Comparison of ENCODE assay signal across 29 cellular contexts in the genomic region with DNA sequence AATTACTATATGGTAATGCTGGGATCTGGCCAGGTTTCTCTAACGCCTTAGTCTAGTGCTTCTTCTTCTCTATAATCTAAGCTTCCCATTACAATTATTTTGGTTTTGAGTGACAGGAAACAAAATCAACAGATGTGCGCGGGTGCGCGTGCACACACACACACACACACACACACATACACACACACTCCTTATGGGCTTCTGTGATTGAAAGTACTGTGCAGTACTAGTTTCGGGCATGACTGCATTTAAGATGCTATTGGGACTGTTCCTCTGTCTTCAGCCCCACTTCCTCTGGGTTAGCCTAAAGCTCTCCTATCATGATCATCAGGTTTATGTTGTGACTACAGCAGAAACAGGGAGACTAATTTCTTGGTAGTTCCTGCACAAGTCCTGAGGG. TPM values are rescaled to one million over a fixed set of nuclear protein-coding genes. Genes with fewer than 3 reads are reported as not detected.
DNase-seq lines count a peak whose midpoint lies in the region; ATAC-seq, FAIRE-seq and TF ChIP-seq lines count a peak whose summit lies in the region.
"Had no signal": no experiment of that assay in that cellular context is flagged by ENCODE, and none has a peak within 500 bp of the region (broad histone marks: within the 10 kb centered on the region; RNA-seq: fewer than 3 reads in every experiment).

No MANE protein-coding gene starts in this region.

- no peak for TF ChIP-seq CTCF in GM12865 (IDR thresholded peaks at IDR 0.05; ENCODE audit: insufficient read depth, low read depth, low read length, missing control alignments)
- TF ChIP-seq CTCF in activated CD8-positive, alpha-beta T cell treated with anti-CD3 and anti-CD28 coated beads for 36 hours (IDR thresholded peaks at IDR 0.05), result no peak
- no peak for TF ChIP-seq CTCF in D721Med (IDR thresholded peaks at IDR 0.05; ENCODE audit: insufficient read depth, missing control alignments)

- H3K4me3 Mint-ChIP-seq in activated CD8-positive, alpha-beta T cell treated with anti-CD3 and anti-CD28 coated beads for 36 hours, result no peak overlapping the region
- H3K4me3 Mint-ChIP-seq in activated CD4-positive, alpha-beta T cell treated with anti-CD3 and anti-CD28 coated beads, Interleukin-2, amount 10 ng/mL, durations not matched to agents 7 days and 5 days, result no peak overlapping the region
- H3K4me3 Mint-ChIP-seq: CD14-positive monocyte had no signal

- no peak for FAIRE-seq in D721Med (lab: Jason Lieb, UNC)
- FAIRE-seq: endometrium, pancreas had no signal

- ATAC-seq in GM18909 (IDR thresholded peaks at IDR 0.05; ENCODE audit: poor library complexity, unreplicated experiment), result peak; percentile 62
- ATAC-seq in GM21717 (IDR thresholded peaks at IDR 0.05; ENCODE audit: unreplicated experiment), result peak; percentile 59
- ATAC-seq in HG03066 (IDR thresholded peaks at IDR 0.05; ENCODE audit: low read depth, unreplicated experiment), result peak; percentile 69
- no peak for ATAC-seq in activated CD8-positive, alpha-beta T cell treated with anti-CD3 and anti-CD28 coated beads for 36 hours
- ATAC-seq: left cardiac atrium, pancreas had no signal

- CTCF ChIA-PET in activated CD8-positive, alpha-beta T cell treated with anti-CD3 and anti-CD28 coated beads for 36 hours (lab: Charles Lee), result interaction anchor here (1.4 kb wide), 1 partner anchor 12 kb away, joined by 4 read pairs; no protein-coding TSS in a partner anchor
- CTCF ChIA-PET in activated CD4-positive, alpha-beta T cell treated with anti-CD3 and anti-CD28 coated beads, Interleukin-2, amount 10 ng/mL, durations not matched to agents 7 days and 5 days (lab: Charles Lee), result no interaction called here

- POLR2A ChIA-PET in activated CD8-positive, alpha-beta T cell treated with anti-CD3 and anti-CD28 coated beads for 36 hours (lab: Charles Lee), result no interaction called here
- POLR2A ChIA-PET in activated CD4-positive, alpha-beta T cell treated with anti-CD3 and anti-CD28 coated beads, Interleukin-2, amount 10 ng/mL, durations not matched to agents 7 days and 5 days (lab: Charles Lee), result no interaction called here

- peaks cover 1% of the 10 kb centered on the region for H3K27me3 Mint-ChIP-seq in activated CD8-positive, alpha-beta T cell treated with anti-CD3 and anti-CD28 coated beads for 36 hours
- H3K27me3 Mint-ChIP-seq in activated CD4-positive, alpha-beta T cell treated with anti-CD3 and anti-CD28 coated beads, Interleukin-2, amount 10 ng/mL, durations not matched to agents 7 days and 5 days, result peaks cover 7% of the 10 kb centered on the region

- H3K36me3 Mint-ChIP-seq in activated CD8-positive, alpha-beta T cell treated with anti-CD3 and anti-CD28 coated beads for 36 hours (ENCODE audit: low read depth), result no peaks in the 10 kb centered on the region
- H3K36me3 Mint-ChIP-seq in activated CD4-positive, alpha-beta T cell treated with anti-CD3 and anti-CD28 coated beads, Interleukin-2, amount 10 ng/mL, durations not matched to agents 7 days and 5 days (ENCODE audit: low read depth), result no peaks in the 10 kb centered on the region
- H3K36me3 Mint-ChIP-seq: CD14-positive monocyte had no signal

- intact Hi-C loops in activated CD8-positive, alpha-beta T cell treated with anti-CD3 and anti-CD28 coated beads for 36 hours (cut with micrococcal nuclease), result no loop called here

- H3K27ac Mint-ChIP-seq in activated CD8-positive, alpha-beta T cell treated with anti-CD3 and anti-CD28 coated beads for 36 hours, result no peak overlapping the region
- H3K27ac Mint-ChIP-seq in activated CD4-positive, alpha-beta T cell treated with anti-CD3 and anti-CD28 coated beads, Interleukin-2, amount 10 ng/mL, durations not matched to agents 7 days and 5 days, result no peak overlapping the region
- H3K27ac Mint-ChIP-seq: CD14-positive monocyte had no signal

- no peak overlapping the region for H3K4me3 ChIP-seq in GM12865 (ENCODE audit: low read depth, low read length)
- H3K4me3 ChIP-seq: esophagus squamous epithelium, HAP-1, hepatocyte, pancreas, smooth muscle cell, tibial artery had no signal

- no peaks in the 10 kb centered on the region for H3K4me1 Mint-ChIP-seq in activated CD8-positive, alpha-beta T cell treated with anti-CD3 and anti-CD28 coated beads for 36 hours (ENCODE audit: low read depth)
- H3K4me1 Mint-ChIP-seq in activated CD4-positive, alpha-beta T cell treated with anti-CD3 and anti-CD28 coated beads, Interleukin-2, amount 10 ng/mL, durations not matched to agents 7 days and 5 days, result no peaks in the 10 kb centered on the region
- H3K4me1 Mint-ChIP-seq: CD14-positive monocyte had no signal

- no peaks in the 10 kb centered on the region for H3K9me3 Mint-ChIP-seq in activated CD8-positive, alpha-beta T cell treated with anti-CD3 and anti-CD28 coated beads for 36 hours
- H3K9me3 Mint-ChIP-seq in activated CD4-positive, alpha-beta T cell treated with anti-CD3 and anti-CD28 coated beads, Interleukin-2, amount 10 ng/mL, durations not matched to agents 7 days and 5 days, result no peaks in the 10 kb centered on the region
- H3K9me3 Mint-ChIP-seq: CD14-positive monocyte had no signal

- peak; percentile 27 for DNase-seq in GM12865 (ENCODE audit: low read depth)
- no peak for DNase-seq in activated gamma-delta T cell treated with Interleukin-2 at 50 U/mL for 16 hours
- DNase-seq in activated CD8-positive, alpha-beta T cell treated with anti-CD3 and anti-CD28 coated beads for 36 hours, result no peak
- no peak for DNase-seq in D721Med (ENCODE audit: insufficient read length, low spot score)
- no peak for DNase-seq in activated CD4-positive, alpha-beta T cell treated with anti-CD3 and anti-CD28 coated beads, Interleukin-2, amount 10 ng/mL, durations not matched to agents 7 days and 5 days
- DNase-seq: activated CD4-positive, alpha-beta T cell treated with anti-CD3 and anti-CD28 coated beads for 1 hour; activated effector memory CD4-positive, alpha-beta T cell treated with anti-CD3 and anti-CD28 coated beads, Interleukin-2, amount 50 U/mL, for 16 hours; activated T-cell treated with anti-CD3 and anti-CD28 coated beads for 4 hours; central memory CD4-positive, alpha-beta T cell; dermis blood vessel endothelial cell; DND-41; esophagus squamous epithelium; foreskin melanocyte; Karpas-422; left cardiac atrium; NCI-H446 treated with DMSO at 0.1 percent for 48 hours; pancreas; retina; stimulated activated CD4-positive, alpha-beta T cell treated with anti-CD3 and anti-CD28 coated beads, Interleukin-1b, Interleukin-23, amount 100 ng/mL, for 48 hours; stimulated activated CD8-positive, alpha-beta memory T cell treated with anti-CD3 and anti-CD28 coated beads, Interleukin-4, amount 100 ng/mL, for 48 hours; tibial artery had no signal

RNA-seq across cellular contexts. Expression of a gene that starts 32.2 kb away (rescaled TPM):
- under 1 TPM in 1 of 2 experiments, not detected in 1; 0.78 TPM for total RNA-seq in activated CD8-positive, alpha-beta T cell treated with anti-CD3 and anti-CD28 coated beads for 36 hours
- 1 to 10 TPM; 1.2 to 1.8 TPM for total RNA-seq in activated CD4-positive, alpha-beta T cell treated with anti-CD3 and anti-CD28 coated beads, Interleukin-2, amount 10 ng/mL, durations not matched to agents 7 days and 5 days
